7 cellular contexts compared by ENCODE assay signal in the genomic region with DNA sequence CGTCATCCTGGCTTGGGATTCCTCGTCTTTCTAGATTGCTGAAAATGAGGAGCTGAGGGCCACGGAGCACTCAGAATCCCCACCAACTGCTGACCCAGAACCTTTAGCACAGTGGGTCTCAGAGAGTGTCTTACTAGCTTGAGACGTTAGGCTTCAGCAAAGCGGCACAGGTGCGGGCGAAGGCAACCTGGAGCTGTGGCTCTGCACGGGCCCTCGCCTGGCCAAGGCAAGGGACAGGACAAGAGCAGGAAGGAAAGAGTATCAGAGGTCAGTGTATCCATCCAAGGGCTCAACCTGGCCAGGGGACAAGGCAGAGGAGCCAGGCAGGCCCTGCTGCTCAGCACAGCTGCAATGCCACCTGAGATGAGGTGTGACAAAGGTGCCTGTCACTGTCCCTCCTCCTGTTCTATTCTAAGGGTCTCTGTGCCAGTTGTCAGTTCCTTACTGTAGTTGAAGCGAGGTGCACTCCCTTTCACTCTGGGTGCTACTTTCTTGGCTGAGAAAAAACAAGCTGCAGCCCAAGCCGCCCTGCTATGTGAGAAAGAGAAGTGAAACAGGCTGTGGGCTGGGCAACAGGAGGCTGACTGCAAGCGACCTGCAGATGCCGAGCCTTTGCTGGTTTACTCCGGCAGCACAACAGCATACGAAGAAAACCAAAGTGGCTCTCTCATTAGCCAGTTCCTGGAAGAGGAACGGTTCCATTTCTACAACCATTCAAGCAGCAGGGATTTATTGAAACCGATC. TPM values are rescaled to one million over a fixed set of nuclear protein-coding genes. Genes with fewer than 3 reads are reported as not detected.
A peak's percentile ranks its signal among the peaks of the same experiment; 100 is the strongest.
DNase-seq lines count a peak whose midpoint lies in the region; ATAC-seq, FAIRE-seq and TF ChIP-seq lines count a peak whose summit lies in the region.

No MANE protein-coding gene starts in this region.

- POLR2A ChIA-PET in activated CD4-positive, alpha-beta T cell treated with anti-CD3 and anti-CD28 coated beads, Interleukin-2, amount 10 ng/mL, durations not matched to agents 7 days and 5 days (lab: Charles Lee): interaction anchor here (0.9 to 1.1 kb wide), 2 partner anchors 20 to 33 kb away, joined by 3 to 6 read pairs; partner anchors contain the start of gene KDM7A

- FAIRE-seq in kidney (lab: Jason Lieb, UNC): no peak

- peak; percentile 90 for ATAC-seq in GM19395 (IDR thresholded peaks at IDR 0.05; ENCODE audit: unreplicated experiment)
- ATAC-seq in HG03095 (IDR thresholded peaks at IDR 0.05; ENCODE audit: unreplicated experiment): peak; percentile 88

- no peaks in the 10 kb centered on the region for H3K9me3 ChIP-seq in kidney (ENCODE audit: control insufficient read depth in 1 of 2, low read length in 2 of 2)

- peaks cover 0 to 7% of the 10 kb centered on the region in 2 donors for H3K4me1 ChIP-seq in kidney (ENCODE audit: control insufficient read depth in 1 of 2, insufficient read depth in 1 of 2, low read depth in 1 of 2, low read length in 2 of 2)

- no peak overlapping the region for H3K9ac ChIP-seq in kidney (ENCODE audit: low read length in 2 of 2)

- DNase-seq in activated CD4-positive, alpha-beta T cell treated with anti-CD3 and anti-CD28 coated beads, Interleukin-2, amount 10 ng/mL, durations not matched to agents 7 days and 5 days: peak; percentile 72
- peak; percentile 17 for DNase-seq in midbrain (lab: John Stamatoyannopoulos, UW)
- no peak for DNase-seq in mesenteric fat pad (ENCODE audit: low spot score)
- DNase-seq in kidney: no peak
- no peak for DNase-seq in kidney tubule cell (ENCODE audit: low spot score)

- TF ChIP-seq CTCF in kidney (IDR thresholded peaks at IDR 0.05; ENCODE audit: borderline replicate concordance, extremely low read depth, insufficient read depth): no peak

- peaks cover 7% of the 10 kb centered on the region for H3K36me3 Mint-ChIP-seq in activated CD4-positive, alpha-beta T cell treated with anti-CD3 and anti-CD28 coated beads, Interleukin-2, amount 10 ng/mL, durations not matched to agents 7 days and 5 days (ENCODE audit: low read depth)

- H3K9me3 Mint-ChIP-seq in activated CD4-positive, alpha-beta T cell treated with anti-CD3 and anti-CD28 coated beads, Interleukin-2, amount 10 ng/mL, durations not matched to agents 7 days and 5 days: no peaks in the 10 kb centered on the region

- no peaks in the 10 kb centered on the region for H3K27me3 Mint-ChIP-seq in activated CD4-positive, alpha-beta T cell treated with anti-CD3 and anti-CD28 coated beads, Interleukin-2, amount 10 ng/mL, durations not matched to agents 7 days and 5 days

- peaks cover 79% of the 10 kb centered on the region for H3K4me1 Mint-ChIP-seq in activated CD4-positive, alpha-beta T cell treated with anti-CD3 and anti-CD28 coated beads, Interleukin-2, amount 10 ng/mL, durations not matched to agents 7 days and 5 days

- intact Hi-C loops in kidney (cut with DNase I): no loop called here

- peak overlapping the region; percentile 93 for H3K27ac Mint-ChIP-seq in activated CD4-positive, alpha-beta T cell treated with anti-CD3 and anti-CD28 coated beads, Interleukin-2, amount 10 ng/mL, durations not matched to agents 7 days and 5 days

- peak overlapping the region in 1 of 2 donors; percentile 27 for H3K4me3 ChIP-seq in kidney (ENCODE audit: low read length in 2 of 2)

- no peaks in the 10 kb centered on the region for H3K36me3 ChIP-seq in kidney (ENCODE audit: control insufficient read depth in 1 of 2, insufficient read depth in 2 of 2, low read length in 2 of 2)

- H3K4me3 Mint-ChIP-seq in activated CD4-positive, alpha-beta T cell treated with anti-CD3 and anti-CD28 coated beads, Interleukin-2, amount 10 ng/mL, durations not matched to agents 7 days and 5 days: peak overlapping the region; percentile 39

- H3K27ac ChIP-seq in kidney (ENCODE audit: low read depth in 2 of 2, low read length in 2 of 2): no peak overlapping the region

- CTCF ChIA-PET in activated CD4-positive, alpha-beta T cell treated with anti-CD3 and anti-CD28 coated beads, Interleukin-2, amount 10 ng/mL, durations not matched to agents 7 days and 5 days (lab: Charles Lee): interaction anchor here (0.6 to 4.5 kb wide), 10 partner anchors 9 to 156 kb away, joined by 3 to 18 read pairs (median 3); no protein-coding TSS in a partner anchor

RNA-seq across cellular contexts. Expression of gene KDM7A, which starts 33.3 kb away (rescaled TPM):
- 10 to 100 TPM; 12.5 to 13.5 TPM for total RNA-seq in activated CD4-positive, alpha-beta T cell treated with anti-CD3 and anti-CD28 coated beads, Interleukin-2, amount 10 ng/mL, durations not matched to agents 7 days and 5 days
- total RNA-seq in mesenteric fat pad (16.4 TPM), kidney (14.2 TPM)
- 2.2 TPM for polyA plus RNA-seq in kidney (ENCODE audit: insufficient read depth, low read depth, low replicate concordance)

Comparison
In these comparisons a context has a peak if more than half of its experiments do, and no peak if none do; other contexts are left out.
1. DNase-seq: peak in activated CD4-positive, alpha-beta T cell treated with anti-CD3 and anti-CD28 coated beads, Interleukin-2, amount 10 ng/mL, durations not matched to agents 7 days and 5 days (single experiment) and midbrain (single experiment); none in mesenteric fat pad (single experiment), kidney (single experiment) and kidney tubule cell (single experiment).